23 cellular contexts compared by ENCODE assay signal in the genomic region with DNA sequence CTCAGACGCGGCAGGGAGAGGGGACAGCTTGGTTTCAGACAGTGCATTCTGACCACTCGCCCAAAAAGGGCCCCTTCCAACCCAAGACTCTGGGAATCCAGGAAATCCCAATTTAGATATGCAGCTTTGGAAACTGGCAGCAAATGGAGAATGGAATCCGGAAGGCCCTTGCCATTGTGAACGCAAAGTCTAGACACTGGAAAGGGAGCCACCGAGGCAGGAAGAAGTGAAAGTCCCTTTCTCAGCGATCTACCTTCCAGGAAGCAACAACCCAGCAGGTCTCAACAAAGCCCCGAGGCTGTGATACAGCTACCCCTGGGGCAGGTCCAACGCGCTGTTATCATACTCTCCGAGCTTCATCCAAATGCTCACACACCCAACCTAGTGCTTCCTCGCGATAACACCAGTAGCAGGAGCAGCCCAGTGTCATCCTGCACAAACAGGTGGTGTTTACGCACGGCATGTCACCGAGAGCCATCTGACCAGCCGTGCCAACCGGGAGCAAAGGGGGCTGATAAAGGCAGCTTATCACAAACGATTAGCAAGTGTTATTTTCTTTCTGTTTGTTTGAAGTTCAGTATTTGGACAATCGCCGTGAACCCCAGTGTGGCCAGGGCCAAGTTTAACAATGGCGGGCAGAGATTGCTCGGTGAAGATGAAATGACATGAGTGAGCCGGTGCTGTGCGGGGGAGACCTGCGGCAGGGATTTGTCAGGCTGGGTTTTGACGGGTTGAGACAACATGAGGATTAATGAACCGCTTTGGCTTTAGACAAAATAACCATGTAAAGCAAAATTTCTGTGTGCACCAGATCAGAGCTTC.
A peak's percentile ranks its signal among the peaks of the same experiment; 100 is the strongest.
DNase-seq lines count a peak whose midpoint lies in the region; ATAC-seq, FAIRE-seq and TF ChIP-seq lines count a peak whose summit lies in the region.
"Had no signal": no experiment of that assay in that cellular context is flagged by ENCODE, and none has a peak within 500 bp of the region (broad histone marks: within the 10 kb centered on the region; RNA-seq: fewer than 3 reads in every experiment).

No MANE protein-coding gene starts in this region.

- H3K27ac ChIP-seq in right cardiac atrium (ENCODE audit: low read length) (no peak overlapping the region), hepatocyte (no peak overlapping the region), psoas muscle (no peak overlapping the region)
- no peak overlapping the region for H3K27ac ChIP-seq in naive thymus-derived CD4-positive, alpha-beta T cell (ENCODE audit: low read depth, low read length)
- H3K27ac ChIP-seq: body of pancreas, colonic mucosa, vagina had no signal

- POLR2A ChIA-PET in naive thymus-derived CD4-positive, alpha-beta T cell (lab: Charles Lee), result no interaction called here

- H3K9me3 ChIP-seq in right cardiac atrium (ENCODE audit: control insufficient read depth, low read length), result no peaks in the 10 kb centered on the region
- no peaks in the 10 kb centered on the region for H3K9me3 ChIP-seq in hepatocyte (ENCODE audit: low read depth)
- H3K9me3 ChIP-seq in psoas muscle, result no peaks in the 10 kb centered on the region
- H3K9me3 ChIP-seq in naive thymus-derived CD4-positive, alpha-beta T cell (ENCODE audit: control insufficient read depth in 2 of 3, low read length in 3 of 3), result no peaks in the 10 kb centered on the region
- H3K9me3 ChIP-seq: body of pancreas, Caco-2, colonic mucosa, vagina had no signal

- no peak for TF ChIP-seq CTCF in hepatocyte (IDR thresholded peaks at IDR 0.05; ENCODE audit: poor library complexity)
- no peak for TF ChIP-seq CTCF in psoas muscle (IDR thresholded peaks at IDR 0.05)

- H3K79me2 ChIP-seq in hepatocyte, result no peaks in the 10 kb centered on the region

- H3K4me2 ChIP-seq in hepatocyte, result peak overlapping the region; percentile 70

- H3K36me3 ChIP-seq in hepatocyte (replicated peaks; ENCODE audit: insufficient read depth, low read depth), result no peaks in the 10 kb centered on the region
- no peaks in the 10 kb centered on the region for H3K36me3 ChIP-seq in psoas muscle (ENCODE audit: insufficient read depth in 1 of 2, low read depth in 1 of 2)
- no peaks in the 10 kb centered on the region for H3K36me3 ChIP-seq in naive thymus-derived CD4-positive, alpha-beta T cell (ENCODE audit: control insufficient read depth in 2 of 3, insufficient read depth in 3 of 3, low read length in 3 of 3)
- H3K36me3 ChIP-seq: colonic mucosa, vagina had no signal

- no peaks in the 10 kb centered on the region for H3K4me1 Mint-ChIP-seq in naive thymus-derived CD4-positive, alpha-beta T cell
- H3K4me1 Mint-ChIP-seq: activated CD4-positive, alpha-beta T cell treated with anti-CD3 and anti-CD28 coated beads, Interleukin-2, amount 10 ng/mL, durations not matched to agents 24 days and 14 days; activated naive CD8-positive, alpha-beta T cell treated with anti-CD3 and anti-CD28 coated beads, Interleukin-2, amount 10 ng/mL, durations not matched to agents 7 days and 5 days had no signal

- no peaks in the 10 kb centered on the region for H3K9me3 Mint-ChIP-seq in naive thymus-derived CD4-positive, alpha-beta T cell
- H3K9me3 Mint-ChIP-seq: activated CD4-positive, alpha-beta T cell treated with anti-CD3 and anti-CD28 coated beads, Interleukin-2, amount 10 ng/mL, durations not matched to agents 24 days and 14 days; activated naive CD8-positive, alpha-beta T cell treated with anti-CD3 and anti-CD28 coated beads, Interleukin-2, amount 10 ng/mL, durations not matched to agents 7 days and 5 days; HFFc6; natural killer cell treated with Interleukin-12 subunit alpha and Interleukin-12 subunit beta and Interleukin-15 and Interleukin-18, amount 100 ng/mL, for 72 hours had no signal

- no peaks in the 10 kb centered on the region for H3K9me2 ChIP-seq in hepatocyte (replicated peaks; ENCODE audit: insufficient read depth)

- H3K27me3 Mint-ChIP-seq in naive thymus-derived CD4-positive, alpha-beta T cell, result peaks cover 6 to 49% (median 22%) of the 10 kb centered on the region in 5 donors

- DNase-seq in right cardiac atrium (peak in 1 of 3 donors; percentile 50), cardiac septum (ENCODE audit: low spot score) (no peak), hepatocyte (ENCODE audit: low spot score) (peak; percentile 30), psoas muscle (no peak), NOMO-1 treated with DMSO at 0.1 percent for 48 hours (lab: John Stamatoyannopoulos, UW; ENCODE audit: unreplicated experiment) (no peak), GM19239 (ENCODE audit: insufficient read length, low spot score) (no peak)
- no peak for DNase-seq in stimulated activated CD4-positive, alpha-beta T cell treated with anti-CD3 and anti-CD28 coated beads, Interleukin-4, amount 100 ng/mL, for 1 hour
- no peak for DNase-seq in naive thymus-derived CD4-positive, alpha-beta T cell
- DNase-seq: activated CD4-positive, alpha-beta T cell treated with anti-CD3 and anti-CD28 coated beads, Interleukin-2, amount 10 ng/mL, durations not matched to agents 24 days and 14 days; activated naive CD8-positive, alpha-beta T cell treated with anti-CD3 and anti-CD28 coated beads, Interleukin-2, amount 10 ng/mL, durations not matched to agents 7 days and 5 days; Caco-2; colonic mucosa; HFFc6; mesenchymal stem cell; NCI-H1417 treated with DMSO at 0.1 percent for 48 hours; NCI-H524 treated with DMSO at 0.1 percent for 48 hours; Right ventricle myocardium superior; stimulated activated CD8-positive, alpha-beta memory T cell treated with anti-CD3 and anti-CD28 coated beads, Interleukin-4, amount 100 ng/mL, for 48 hours had no signal

- CTCF ChIA-PET in naive thymus-derived CD4-positive, alpha-beta T cell (lab: Charles Lee), result interaction anchor here (0.5 kb wide), 1 partner anchor 257 kb away, joined by 3 read pairs; no protein-coding TSS in a partner anchor

- H3K4me3 ChIP-seq in right cardiac atrium (ENCODE audit: low read length) (peak overlapping the region; percentile 22), hepatocyte (no peak overlapping the region), psoas muscle (peak overlapping the region; percentile 30)
- no peak overlapping the region for H3K4me3 ChIP-seq in naive thymus-derived CD4-positive, alpha-beta T cell (ENCODE audit: low read length)
- H3K4me3 ChIP-seq: body of pancreas, colonic mucosa, vagina had no signal

- H3K36me3 Mint-ChIP-seq in naive thymus-derived CD4-positive, alpha-beta T cell, result no peaks in the 10 kb centered on the region
- H3K36me3 Mint-ChIP-seq: activated naive CD8-positive, alpha-beta T cell treated with anti-CD3 and anti-CD28 coated beads, Interleukin-2, amount 10 ng/mL, durations not matched to agents 7 days and 5 days; natural killer cell treated with Interleukin-12 subunit alpha and Interleukin-12 subunit beta and Interleukin-15 and Interleukin-18, amount 100 ng/mL, for 72 hours had no signal

- H3K4me1 ChIP-seq in right cardiac atrium (ENCODE audit: control insufficient read depth, insufficient read depth, low read length), result peaks cover 8% of the 10 kb centered on the region
- H3K4me1 ChIP-seq in hepatocyte (ENCODE audit: insufficient read depth), result no peaks in the 10 kb centered on the region
- H3K4me1 ChIP-seq in psoas muscle, result no peaks in the 10 kb centered on the region
- no peaks in the 10 kb centered on the region for H3K4me1 ChIP-seq in naive thymus-derived CD4-positive, alpha-beta T cell (ENCODE audit: control insufficient read depth in 2 of 2, insufficient read depth in 2 of 2, low read length in 2 of 2)
- H3K4me1 ChIP-seq: colonic mucosa, vagina had no signal

- H4K20me1 ChIP-seq in hepatocyte (ENCODE audit: insufficient read depth, poor library complexity, severe bottlenecking), result no peaks in the 10 kb centered on the region

- no peak overlapping the region for H3K4me3 Mint-ChIP-seq in naive thymus-derived CD4-positive, alpha-beta T cell
- H3K4me3 Mint-ChIP-seq: activated CD4-positive, alpha-beta T cell treated with anti-CD3 and anti-CD28 coated beads, Interleukin-2, amount 10 ng/mL, durations not matched to agents 24 days and 14 days; activated naive CD8-positive, alpha-beta T cell treated with anti-CD3 and anti-CD28 coated beads, Interleukin-2, amount 10 ng/mL, durations not matched to agents 7 days and 5 days; HFFc6; natural killer cell treated with Interleukin-12 subunit alpha and Interleukin-12 subunit beta and Interleukin-15 and Interleukin-18, amount 100 ng/mL, for 72 hours had no signal

- ATAC-seq in right cardiac atrium (peak; percentile 69 to 75), psoas muscle (peak in 2 of 4 donors; percentile 45 to 58)
- ATAC-seq in naive thymus-derived CD4-positive, alpha-beta T cell, result no peak
- ATAC-seq: body of pancreas; natural killer cell treated with Interleukin-12 subunit alpha and Interleukin-12 subunit beta and Interleukin-15 and Interleukin-18, amount 100 ng/mL, for 72 hours had no signal

- intact Hi-C loops in right cardiac atrium (cut with DNase I), result no loop called here
- intact Hi-C loops in cardiac septum (cut with DNase I), result no loop called here
- intact Hi-C loops in psoas muscle (cut with DNase I), result no loop called here
- intact Hi-C loops in naive thymus-derived CD4-positive, alpha-beta T cell (cut with micrococcal nuclease), result no loop called here

- peak overlapping the region; percentile 10 for H2AFZ ChIP-seq in hepatocyte

- WGBS in right cardiac atrium, result 24% methylated on average over 28 of the region's 28 CpGs
- WGBS in hepatocyte (ENCODE audit: low lambda C conversion rate, missing lambda C conversion rate), result 43% methylated on average over 28 of the region's 28 CpGs
- WGBS in psoas muscle, 3 donors, result 17 to 25% (median 19%) methylated on average over 28 of the region's 28 CpGs

- no peak for FAIRE-seq in GM19239 (lab: Jason Lieb, UNC)
- FAIRE-seq: keratinocyte, TTC549 had no signal

- no peak overlapping the region for H3K27ac Mint-ChIP-seq in naive thymus-derived CD4-positive, alpha-beta T cell
- H3K27ac Mint-ChIP-seq: activated CD4-positive, alpha-beta T cell treated with anti-CD3 and anti-CD28 coated beads, Interleukin-2, amount 10 ng/mL, durations not matched to agents 24 days and 14 days; activated naive CD8-positive, alpha-beta T cell treated with anti-CD3 and anti-CD28 coated beads, Interleukin-2, amount 10 ng/mL, durations not matched to agents 7 days and 5 days; HFFc6; natural killer cell treated with Interleukin-12 subunit alpha and Interleukin-12 subunit beta and Interleukin-15 and Interleukin-18, amount 100 ng/mL, for 72 hours had no signal

- H3K27me3 ChIP-seq in right cardiac atrium (ENCODE audit: control insufficient read depth, insufficient read depth) (no peaks in the 10 kb centered on the region), hepatocyte (peaks cover 74% of the 10 kb centered on the region), psoas muscle (ENCODE audit: insufficient read depth in 3 of 3, low read length in 2 of 3) (peaks cover 0 to 53% (median 11%) of the 10 kb centered on the region in 3 donors)
- H3K27me3 ChIP-seq in naive thymus-derived CD4-positive, alpha-beta T cell (ENCODE audit: control insufficient read depth in 2 of 2, insufficient read depth in 2 of 2, low read length in 2 of 2), result no peaks in the 10 kb centered on the region
- H3K27me3 ChIP-seq: vagina had no signal

Comparison
In these comparisons a context has a peak if more than half of its experiments do, and no peak if none do; other contexts are left out.
1. H3K4me3 ChIP-seq: peak in right cardiac atrium (single experiment) and psoas muscle (single experiment); none in hepatocyte (single experiment) and naive thymus-derived CD4-positive, alpha-beta T cell (single experiment).